Comparison of ENCODE assay signal across 1 cellular context in the genomic region with DNA sequence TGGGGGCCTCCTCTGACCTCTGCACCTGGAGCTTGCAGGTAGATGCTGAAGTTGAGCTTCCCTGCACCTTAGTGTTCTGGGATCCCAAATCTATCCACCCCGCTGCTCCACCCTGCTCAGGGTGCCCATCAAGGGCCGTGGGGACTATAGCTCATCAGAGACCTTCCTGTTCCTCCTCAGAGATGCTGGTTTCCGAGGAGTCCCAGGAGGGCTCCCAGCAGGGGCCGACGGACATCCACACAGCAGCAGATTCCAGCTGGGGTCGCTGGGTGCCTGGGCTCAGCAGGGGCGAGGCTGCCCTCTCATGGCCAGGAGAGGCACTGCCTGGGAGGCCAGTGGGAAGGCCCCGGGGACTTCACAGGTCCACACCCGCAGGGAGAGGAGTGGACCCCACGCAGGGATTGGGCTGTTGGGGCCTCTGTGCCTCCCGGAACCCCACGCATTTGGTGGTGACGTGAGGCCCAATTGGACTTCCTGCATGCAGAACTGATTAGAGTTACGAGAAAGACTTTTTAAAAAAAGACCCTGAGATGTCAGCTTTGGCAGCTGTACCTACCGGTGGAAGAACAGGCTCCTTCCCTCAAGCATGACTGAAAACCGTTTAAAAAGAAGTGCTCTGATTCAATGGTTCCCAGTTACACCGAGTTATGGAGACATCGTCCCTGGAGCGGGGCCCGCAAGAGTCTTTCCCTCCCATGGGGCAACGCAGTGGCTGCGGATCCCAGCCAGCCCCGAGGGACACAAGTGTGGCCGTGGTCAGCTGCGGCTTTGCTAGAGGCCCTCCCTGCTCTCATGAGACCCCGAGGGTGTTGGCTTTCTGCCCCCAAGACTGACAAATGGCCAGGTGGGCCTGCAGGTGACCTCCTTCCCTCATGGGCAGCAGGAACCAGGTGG.
TF ChIP-seq lines count a peak whose summit lies in the region.

No MANE protein-coding gene starts in this region.

TF ChIP-seq in SK-N-SH treated with all-trans-retinoic acid at 6 μM for 48 hours, 23 proteins besides CTCF, POLR2A, EP300 and RAD21 (continued from another document):
- TF ChIP-seq, protein P1, sequence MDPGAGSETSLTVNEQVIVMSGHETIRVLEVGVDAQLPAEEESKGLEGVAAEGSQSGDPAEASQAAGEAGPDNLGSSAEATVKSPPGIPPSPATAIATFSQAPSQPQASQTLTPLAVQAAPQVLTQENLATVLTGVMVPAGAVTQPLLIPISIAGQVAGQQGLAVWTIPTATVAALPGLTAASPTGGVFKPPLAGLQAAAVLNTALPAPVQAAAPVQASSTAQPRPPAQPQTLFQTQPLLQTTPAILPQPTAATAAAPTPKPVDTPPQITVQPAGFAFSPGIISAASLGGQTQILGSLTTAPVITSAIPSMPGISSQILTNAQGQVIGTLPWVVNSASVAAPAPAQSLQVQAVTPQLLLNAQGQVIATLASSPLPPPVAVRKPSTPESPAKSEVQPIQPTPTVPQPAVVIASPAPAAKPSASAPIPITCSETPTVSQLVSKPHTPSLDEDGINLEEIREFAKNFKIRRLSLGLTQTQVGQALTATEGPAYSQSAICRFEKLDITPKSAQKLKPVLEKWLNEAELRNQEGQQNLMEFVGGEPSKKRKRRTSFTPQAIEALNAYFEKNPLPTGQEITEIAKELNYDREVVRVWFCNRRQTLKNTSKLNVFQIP (CRISPR knock-in tag; IDR thresholded peaks at IDR 0.05; ENCODE audit: borderline replicate concordance, low read depth), result no peak
TF ChIP-seq in SK-N-SH treated with all-trans-retinoic acid at 6 μM for 48 hours: peak in this region for 0.
